In the genomic region with DNA sequence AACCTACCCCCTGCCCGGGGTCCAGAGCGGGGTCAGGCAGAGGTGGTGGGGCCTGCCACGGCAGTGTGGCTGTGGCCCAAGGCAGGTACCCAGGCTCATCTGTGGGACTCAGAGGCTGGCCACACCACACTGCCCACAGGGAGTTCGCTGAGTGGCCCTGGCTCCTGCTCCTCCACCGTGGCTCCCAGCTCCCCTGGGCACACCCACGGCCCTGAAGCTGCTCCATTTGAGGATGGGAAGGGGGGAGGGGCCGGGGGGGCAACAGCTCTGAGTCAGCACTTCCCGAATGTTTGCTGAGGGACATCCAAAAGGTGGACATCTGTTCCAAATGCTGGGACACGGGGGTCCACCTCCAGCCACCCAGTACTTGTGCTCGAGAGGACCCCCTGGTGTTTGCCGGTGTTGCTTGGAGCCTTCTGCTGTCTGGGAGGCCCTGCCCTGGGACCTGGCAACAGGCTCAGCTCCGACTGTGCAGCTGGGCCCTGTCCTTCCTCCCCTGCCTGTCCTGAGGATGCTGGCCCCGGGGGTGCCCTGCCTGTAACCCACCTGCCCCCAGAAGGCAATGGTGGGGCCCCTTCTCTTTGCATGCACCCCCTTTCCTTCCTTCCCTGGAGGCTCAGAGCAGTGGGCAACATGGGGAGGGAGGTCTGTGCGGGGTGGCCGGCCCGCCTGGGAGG, we compare ENCODE assay signal across 7 cellular contexts. TPM values are rescaled to one million over a fixed set of nuclear protein-coding genes. Genes with fewer than 3 reads are reported as not detected.
DNase-seq lines count a peak whose midpoint lies in the region; ATAC-seq and TF ChIP-seq lines count a peak whose summit lies in the region.
"Had no signal": no experiment of that assay in that cellular context is flagged by ENCODE, and none has a peak within 500 bp of the region (broad histone marks: within the 10 kb centered on the region; RNA-seq: fewer than 3 reads in every experiment).

No MANE protein-coding gene starts in this region.

- 58 to 68% methylated on average over 6 to 12 of the region's 16 CpGs for WGBS in thyroid gland, 2 donors

- H3K4me3 Mint-ChIP-seq in activated T-cell treated with anti-CD3 and anti-CD28 coated beads, Interleukin-2, amount 50 U/mL, for 24 hours, result no peak overlapping the region
- H3K4me3 Mint-ChIP-seq in activated T-cell treated with anti-CD3 and anti-CD28 coated beads, Interleukin-2, amount 50 U/mL, for 72 hours, result no peak overlapping the region

- H3K36me3 ChIP-seq in left ventricle myocardium inferior, result no peaks in the 10 kb centered on the region
- H3K36me3 ChIP-seq in thyroid gland, result no peaks in the 10 kb centered on the region

- no peak overlapping the region for H3K27ac Mint-ChIP-seq in activated T-cell treated with anti-CD3 and anti-CD28 coated beads, Interleukin-2, amount 50 U/mL, for 24 hours
- no peak overlapping the region for H3K27ac Mint-ChIP-seq in activated T-cell treated with anti-CD3 and anti-CD28 coated beads, Interleukin-2, amount 50 U/mL, for 72 hours

- ATAC-seq in activated T-cell treated with anti-CD3 and anti-CD28 coated beads, Interleukin-2, amount 50 U/mL, for 72 hours (replicated peaks in 1 of 2), result no peak
- ATAC-seq in HG02610 (IDR thresholded peaks at IDR 0.05; ENCODE audit: unreplicated experiment), result no peak

- H3K4me1 Mint-ChIP-seq in activated T-cell treated with anti-CD3 and anti-CD28 coated beads, Interleukin-2, amount 50 U/mL, for 24 hours (ENCODE audit: low read depth), result peaks cover 23% of the 10 kb centered on the region
- H3K4me1 Mint-ChIP-seq in activated T-cell treated with anti-CD3 and anti-CD28 coated beads, Interleukin-2, amount 50 U/mL, for 72 hours (ENCODE audit: low read depth), result peaks cover 14% of the 10 kb centered on the region

- intact Hi-C loops in left ventricle myocardium inferior (cut with micrococcal nuclease), result no loop called here
- intact Hi-C loops in thyroid gland (cut with DNase I), result loop anchor here (5.0 kb wide), 1 partner anchor 93 kb away; no protein-coding TSS in a partner anchor

- peaks cover 9% of the 10 kb centered on the region for H3K27me3 Mint-ChIP-seq in activated T-cell treated with anti-CD3 and anti-CD28 coated beads, Interleukin-2, amount 50 U/mL, for 24 hours
- peaks cover 14% of the 10 kb centered on the region for H3K27me3 Mint-ChIP-seq in activated T-cell treated with anti-CD3 and anti-CD28 coated beads, Interleukin-2, amount 50 U/mL, for 72 hours (ENCODE audit: low read depth)

- H3K4me1 ChIP-seq in left ventricle myocardium inferior (peaks cover 73% of the 10 kb centered on the region), thyroid gland (peaks cover 37 to 60% of the 10 kb centered on the region in 2 donors)

- H3K27ac ChIP-seq in left ventricle myocardium inferior (replicated peaks), result peak overlapping the region; percentile 91
- H3K27ac ChIP-seq in thyroid gland, result peak overlapping the region in 2 of 3 donors; percentile 28 to 71

- H3K9me3 ChIP-seq in left ventricle myocardium inferior (replicated peaks) (no peaks in the 10 kb centered on the region), thyroid gland (no peaks in the 10 kb centered on the region)

- H3K4me3 ChIP-seq in left ventricle myocardium inferior (peak overlapping the region; percentile 55), thyroid gland (replicated peaks in 1 of 3) (no peak overlapping the region)

- peak; percentile 42 for DNase-seq in activated T-cell treated with anti-CD3 and anti-CD28 coated beads, Interleukin-2, amount 50 U/mL, for 24 hours
- DNase-seq in activated T-cell treated with anti-CD3 and anti-CD28 coated beads, Interleukin-2, amount 50 U/mL, for 72 hours, result no peak
- DNase-seq in left ventricle myocardium inferior (peak; percentile 15), thyroid gland (no peak), GM20000 (ENCODE audit: low spot score) (no peak)
- DNase-seq: hippocampal formation had no signal

- TF ChIP-seq POLR2A in thyroid gland (IDR thresholded peaks at IDR 0.05), result no peak

- H3K27me3 ChIP-seq in left ventricle myocardium inferior (ENCODE audit: low read depth) (peaks cover 47% of the 10 kb centered on the region), thyroid gland (no peaks in the 10 kb centered on the region)

- H3K9me3 Mint-ChIP-seq in activated T-cell treated with anti-CD3 and anti-CD28 coated beads, Interleukin-2, amount 50 U/mL, for 24 hours, result no peaks in the 10 kb centered on the region
- H3K9me3 Mint-ChIP-seq in activated T-cell treated with anti-CD3 and anti-CD28 coated beads, Interleukin-2, amount 50 U/mL, for 72 hours, result no peaks in the 10 kb centered on the region

- H3K36me3 Mint-ChIP-seq in activated T-cell treated with anti-CD3 and anti-CD28 coated beads, Interleukin-2, amount 50 U/mL, for 24 hours (ENCODE audit: low read depth), result no peaks in the 10 kb centered on the region
- H3K36me3 Mint-ChIP-seq in activated T-cell treated with anti-CD3 and anti-CD28 coated beads, Interleukin-2, amount 50 U/mL, for 72 hours (ENCODE audit: insufficient read depth in 2 of 2), result no peaks in the 10 kb centered on the region

- no peak for TF ChIP-seq CTCF in left ventricle myocardium inferior (IDR thresholded peaks at IDR 0.05; ENCODE audit: borderline replicate concordance)
- no peak for TF ChIP-seq CTCF in thyroid gland (IDR thresholded peaks at IDR 0.05)
- no peak for TF ChIP-seq CTCF in GM20000 (IDR thresholded peaks at IDR 0.05; ENCODE audit: extremely low read depth, missing control alignments)

RNA-seq across cellular contexts. Expression of a gene that starts 2.5 kb away (rescaled TPM):
- 1 to 10 TPM; 1.6 to 2.0 TPM for total RNA-seq in activated T-cell treated with anti-CD3 and anti-CD28 coated beads, Interleukin-2, amount 50 U/mL, for 72 hours
- total RNA-seq in left ventricle myocardium inferior (5.1 TPM), thyroid gland (10 to 100 TPM in 1 of 4 donors, 1 to 10 TPM in 3; 1.8 to 10.2 (median 6.8) TPM)

RNA-seq across cellular contexts. Expression of a gene that starts 27.0 kb away (rescaled TPM):
- total RNA-seq in activated T-cell treated with anti-CD3 and anti-CD28 coated beads, Interleukin-2, amount 50 U/mL, for 72 hours, result 1 to 10 TPM; 4.3 to 8.3 TPM
- total RNA-seq in left ventricle myocardium inferior (16.3 TPM), thyroid gland (10 to 100 TPM; 10.8 to 14.7 (median 12.0) TPM)

RNA-seq across cellular contexts. Expression of a gene that starts 49.4 kb away (rescaled TPM):
- total RNA-seq in activated T-cell treated with anti-CD3 and anti-CD28 coated beads, Interleukin-2, amount 50 U/mL, for 72 hours, result 10 to 100 TPM; 53.1 to 56.6 TPM
- 35.2 TPM for total RNA-seq in left ventricle myocardium inferior
- total RNA-seq in thyroid gland, result 10 to 100 TPM; 29.8 to 39.1 (median 32.4) TPM

RNA-seq across cellular contexts. Expression of a gene that starts 53.4 kb away (rescaled TPM):
- total RNA-seq in activated T-cell treated with anti-CD3 and anti-CD28 coated beads, Interleukin-2, amount 50 U/mL, for 72 hours, result under 1 TPM in 1 of 2 donors, not detected in 1; 0.63 TPM
- total RNA-seq in left ventricle myocardium inferior (0.58 TPM), thyroid gland (not detected)

Comparison
In these comparisons a context has a peak if more than half of its experiments do, and no peak if none do; other contexts are left out.
1. DNase-seq: peak in activated T-cell treated with anti-CD3 and anti-CD28 coated beads, Interleukin-2, amount 50 U/mL, for 24 hours (single experiment) and left ventricle myocardium inferior (single experiment); none in activated T-cell treated with anti-CD3 and anti-CD28 coated beads, Interleukin-2, amount 50 U/mL, for 72 hours (0 of 2), thyroid gland (0 of 2) and GM20000 (single experiment).